In the genomic region with DNA sequence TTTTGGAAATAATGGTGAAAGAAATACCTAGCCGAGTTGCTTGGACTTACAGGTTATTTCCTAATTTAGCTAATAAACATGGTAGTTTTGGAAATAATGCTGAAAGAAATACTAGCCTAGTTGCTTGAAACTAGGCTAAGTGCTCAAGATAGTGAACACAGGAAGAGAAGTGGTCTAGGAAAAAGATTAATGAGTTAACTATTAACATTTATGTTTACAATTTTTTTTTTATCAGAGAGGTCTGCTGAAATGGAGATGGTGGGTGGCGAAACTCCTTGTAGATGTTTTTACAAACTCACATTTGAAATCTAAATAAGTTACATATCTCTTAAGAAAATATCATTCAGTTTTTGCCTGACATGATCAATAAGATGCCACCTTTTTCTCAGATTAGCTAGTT, we compare ENCODE assay signal across 26 cellular contexts. TPM values are rescaled to one million over a fixed set of nuclear protein-coding genes. Genes with fewer than 3 reads are reported as not detected.
DNase-seq lines count a peak whose midpoint lies in the region; ATAC-seq and TF ChIP-seq lines count a peak whose summit lies in the region.
"Had no signal": no experiment of that assay in that cellular context is flagged by ENCODE, and none has a peak within 500 bp of the region (broad histone marks: within the 10 kb centered on the region; RNA-seq: fewer than 3 reads in every experiment).

No MANE protein-coding gene starts in this region.

- no peaks in the 10 kb centered on the region for H3K27me3 ChIP-seq in body of pancreas
- H3K27me3 ChIP-seq in CD4-positive, alpha-beta memory T cell (ENCODE audit: insufficient read depth, low read length): no peaks in the 10 kb centered on the region
- H3K27me3 ChIP-seq: BLaER1 treated with 17β-estradiol and CSF1 and Interleukin-3, amounts not matched to agents 10 nM and 100 nM; sigmoid colon; upper lobe of left lung had no signal

- H3K4me1 Mint-ChIP-seq in natural killer cell (peaks cover 67 to 73% of the 10 kb centered on the region in 2 donors), nephron (peaks cover 37% of the 10 kb centered on the region)
- H3K4me1 Mint-ChIP-seq in natural killer cell treated with Interleukin-12 subunit alpha and Interleukin-12 subunit beta and Interleukin-15 and Interleukin-18, amount 100 ng/mL, for 72 hours (ENCODE audit: low read depth in 2 of 2): peaks cover 40 to 64% of the 10 kb centered on the region in 2 donors
- peaks cover 50 to 71% (median 61%) of the 10 kb centered on the region in 4 donors for H3K4me1 Mint-ChIP-seq in CD4-positive, alpha-beta memory T cell
- H3K4me1 Mint-ChIP-seq in T-helper 2 cell treated with Interferon-gamma antibody and Interleukin-4, amounts not matched to agents 5 μg/mL and 100 μg/mL, for 36 hours (ENCODE audit: low read depth): peaks cover 29% of the 10 kb centered on the region
- H3K4me1 Mint-ChIP-seq: GM23338 had no signal

- no peaks in the 10 kb centered on the region for H3K9me3 Mint-ChIP-seq in natural killer cell
- H3K9me3 Mint-ChIP-seq in natural killer cell treated with Interleukin-12 subunit alpha and Interleukin-12 subunit beta and Interleukin-15 and Interleukin-18, amount 100 ng/mL, for 72 hours: no peaks in the 10 kb centered on the region
- H3K9me3 Mint-ChIP-seq in nephron: no peaks in the 10 kb centered on the region
- no peaks in the 10 kb centered on the region for H3K9me3 Mint-ChIP-seq in CD4-positive, alpha-beta memory T cell
- H3K9me3 Mint-ChIP-seq in T-helper 2 cell treated with Interferon-gamma antibody and Interleukin-4, amounts not matched to agents 5 μg/mL and 100 μg/mL, for 36 hours: no peaks in the 10 kb centered on the region
- H3K9me3 Mint-ChIP-seq: GM23338 had no signal

- TF ChIP-seq POLR2A in body of pancreas (IDR thresholded peaks at IDR 0.05): no peak

- WGBS in body of pancreas, 2 donors: 45 to 47% methylated on average over 2 of the region's 2 CpGs

- peaks cover 68% of the 10 kb centered on the region for H3K4me1 ChIP-seq in body of pancreas
- H3K4me1 ChIP-seq in CD4-positive, alpha-beta memory T cell (ENCODE audit: insufficient read depth, low read length): peaks cover 37% of the 10 kb centered on the region

- no peaks in the 10 kb centered on the region for H3K36me3 Mint-ChIP-seq in natural killer cell
- no peaks in the 10 kb centered on the region for H3K36me3 Mint-ChIP-seq in natural killer cell treated with Interleukin-12 subunit alpha and Interleukin-12 subunit beta and Interleukin-15 and Interleukin-18, amount 100 ng/mL, for 72 hours
- H3K36me3 Mint-ChIP-seq in nephron (ENCODE audit: low read depth): no peaks in the 10 kb centered on the region
- H3K36me3 Mint-ChIP-seq in CD4-positive, alpha-beta memory T cell: peaks cover 11 to 16% of the 10 kb centered on the region in 2 donors
- H3K36me3 Mint-ChIP-seq in T-helper 2 cell treated with Interferon-gamma antibody and Interleukin-4, amounts not matched to agents 5 μg/mL and 100 μg/mL, for 36 hours (ENCODE audit: low read depth): peaks cover 11% of the 10 kb centered on the region

- DNase-seq in natural killer cell: no peak
- no peak for DNase-seq in natural killer cell treated with Interleukin-12 subunit alpha and Interleukin-12 subunit beta and Interleukin-15 and Interleukin-18, amount 100 ng/mL, for 72 hours (ENCODE audit: low spot score)
- DNase-seq in body of pancreas: no peak
- no peak for DNase-seq in CD4-positive, alpha-beta memory T cell
- no peak for DNase-seq in T-helper 2 cell treated with Interferon-gamma antibody and Interleukin-4, amounts not matched to agents 5 μg/mL and 100 μg/mL, for 36 hours (ENCODE audit: low spot score)
- DNase-seq: activated CD4-positive, alpha-beta T cell treated with anti-CD3 and anti-CD28 coated beads, Interleukin-2, amount 50 U/mL, for 4 hours; activated CD4-positive, CD25-positive, alpha-beta regulatory T cell; activated CD8-positive, alpha-beta memory T cell treated with anti-CD3 and anti-CD28 coated beads, Interleukin-2, amount 50 U/mL, for 48 hours; activated gamma-delta T cell treated with Interleukin-2 at 50 U/mL for 16 hours; DMS 273 treated with DMSO at 0.1 percent for 48 hours; effector CD8-positive, alpha-beta T cell; KG1; MM.1S; NCI-H1436; NCI-H510A; PC-9; SHP77; sigmoid colon; upper lobe of left lung had no signal

- H3K36me3 ChIP-seq in body of pancreas (replicated peaks in 1 of 2; ENCODE audit: insufficient read depth in 1 of 2, low read depth in 2 of 2): no peaks in the 10 kb centered on the region
- no peaks in the 10 kb centered on the region for H3K36me3 ChIP-seq in CD4-positive, alpha-beta memory T cell (ENCODE audit: insufficient read depth, low read length)

- H3K9me3 ChIP-seq in body of pancreas: no peaks in the 10 kb centered on the region
- no peaks in the 10 kb centered on the region for H3K9me3 ChIP-seq in CD4-positive, alpha-beta memory T cell (ENCODE audit: control insufficient read depth in 1 of 2, low read length in 2 of 2)
- H3K9me3 ChIP-seq: BLaER1 treated with 17β-estradiol and CSF1 and Interleukin-3, amounts not matched to agents 10 nM and 100 nM; sigmoid colon; upper lobe of left lung had no signal

- no peak overlapping the region for H3K4me3 Mint-ChIP-seq in natural killer cell
- no peak overlapping the region for H3K4me3 Mint-ChIP-seq in natural killer cell treated with Interleukin-12 subunit alpha and Interleukin-12 subunit beta and Interleukin-15 and Interleukin-18, amount 100 ng/mL, for 72 hours
- no peak overlapping the region for H3K4me3 Mint-ChIP-seq in nephron
- no peak overlapping the region for H3K4me3 Mint-ChIP-seq in CD4-positive, alpha-beta memory T cell
- no peak overlapping the region for H3K4me3 Mint-ChIP-seq in T-helper 2 cell treated with Interferon-gamma antibody and Interleukin-4, amounts not matched to agents 5 μg/mL and 100 μg/mL, for 36 hours
- H3K4me3 Mint-ChIP-seq: GM23338 had no signal

- no peak for ATAC-seq in natural killer cell
- no peak for ATAC-seq in natural killer cell treated with Interleukin-12 subunit alpha and Interleukin-12 subunit beta and Interleukin-15 and Interleukin-18, amount 100 ng/mL, for 72 hours
- ATAC-seq in body of pancreas: peak; percentile 56
- no peak for ATAC-seq in HG03025 (IDR thresholded peaks at IDR 0.05; ENCODE audit: low FRiP score, unreplicated experiment)
- no peak for ATAC-seq in GM19455 (IDR thresholded peaks at IDR 0.05; ENCODE audit: unreplicated experiment)
- ATAC-seq: GM23338 had no signal

- H3K27me3 Mint-ChIP-seq in natural killer cell (ENCODE audit: low read depth in 2 of 2) (no peaks in the 10 kb centered on the region), nephron (ENCODE audit: low read depth) (no peaks in the 10 kb centered on the region)
- no peaks in the 10 kb centered on the region for H3K27me3 Mint-ChIP-seq in natural killer cell treated with Interleukin-12 subunit alpha and Interleukin-12 subunit beta and Interleukin-15 and Interleukin-18, amount 100 ng/mL, for 72 hours
- no peaks in the 10 kb centered on the region for H3K27me3 Mint-ChIP-seq in CD4-positive, alpha-beta memory T cell
- H3K27me3 Mint-ChIP-seq in T-helper 2 cell treated with Interferon-gamma antibody and Interleukin-4, amounts not matched to agents 5 μg/mL and 100 μg/mL, for 36 hours (ENCODE audit: low read depth): no peaks in the 10 kb centered on the region

- H3K27ac ChIP-seq in body of pancreas: peak overlapping the region in 2 of 4 donors; percentile 17 to 30
- no peak overlapping the region for H3K27ac ChIP-seq in CD4-positive, alpha-beta memory T cell (ENCODE audit: low read depth, low read length)
- H3K27ac ChIP-seq: BLaER1 treated with 17β-estradiol and CSF1 and Interleukin-3, amounts not matched to agents 10 nM and 100 nM; PC-9; sigmoid colon; upper lobe of left lung had no signal

- H3K4me3 ChIP-seq in body of pancreas: no peak overlapping the region
- no peak overlapping the region for H3K4me3 ChIP-seq in CD4-positive, alpha-beta memory T cell (ENCODE audit: low read length in 2 of 2)
- H3K4me3 ChIP-seq: BLaER1 treated with 17β-estradiol and CSF1 and Interleukin-3, amounts not matched to agents 10 nM and 100 nM; GM23338; PC-9; sigmoid colon; upper lobe of left lung had no signal

- POLR2A ChIA-PET in CD4-positive, alpha-beta memory T cell (lab: Charles Lee; ENCODE audit: partially characterized antibody): interaction anchor here (0.9 to 1.6 kb wide), 2 partner anchors 33 to 39 kb away, joined by 3 to 4 read pairs; no protein-coding TSS in a partner anchor

- intact Hi-C loops in natural killer cell (cut with micrococcal nuclease) (no loop called here), body of pancreas (cut with DNase I) (no loop called here)
- intact Hi-C loops in CD4-positive, alpha-beta memory T cell (cut with micrococcal nuclease): no loop called here

- CTCF ChIA-PET in CD4-positive, alpha-beta memory T cell (lab: Charles Lee; ENCODE audit: partially characterized antibody): interaction anchor here (0.8 kb wide), 1 partner anchor 29 kb away, joined by 3 read pairs; no protein-coding TSS in a partner anchor

- H3K27ac Mint-ChIP-seq in natural killer cell (peak overlapping the region; percentile 45 to 68), nephron (peak overlapping the region in 2 of 3 experiments; percentile 2 to 14)
- H3K27ac Mint-ChIP-seq in natural killer cell treated with Interleukin-12 subunit alpha and Interleukin-12 subunit beta and Interleukin-15 and Interleukin-18, amount 100 ng/mL, for 72 hours: peak overlapping the region in 1 of 2 donors; percentile 7
- H3K27ac Mint-ChIP-seq in CD4-positive, alpha-beta memory T cell: peak overlapping the region in 2 of 7 donors; percentile 3 to 48
- no peak overlapping the region for H3K27ac Mint-ChIP-seq in T-helper 2 cell treated with Interferon-gamma antibody and Interleukin-4, amounts not matched to agents 5 μg/mL and 100 μg/mL, for 36 hours
- H3K27ac Mint-ChIP-seq: GM23338 had no signal

- TF ChIP-seq CTCF in natural killer cell (IDR thresholded peaks at IDR 0.05) (no peak), body of pancreas (IDR thresholded peaks at IDR 0.05) (no peak), nephron (IDR thresholded peaks at IDR 0.05; ENCODE audit: unreplicated experiment in 3 of 3) (no peak)

RNA-seq across cellular contexts. Expression of gene MAPK14, which starts 39.2 kb away (rescaled TPM):
- total RNA-seq in natural killer cell: 100 to 1,000 TPM in 1 of 3 donors, 10 to 100 TPM in 2; 68.0 to 106 (median 84.5) TPM
- total RNA-seq in natural killer cell treated with Interleukin-12 subunit alpha and Interleukin-12 subunit beta and Interleukin-15 and Interleukin-18, amount 100 ng/mL, for 72 hours: 10 to 100 TPM; 68.4 to 71.4 TPM
- 10 to 100 TPM; 30.3 to 33.7 TPM for total RNA-seq in body of pancreas
- 10 to 100 TPM; 58.9 to 64.3 TPM for total RNA-seq in CD4-positive, alpha-beta memory T cell
- 10 to 100 TPM; 38.5 to 48.6 TPM for polyA plus RNA-seq in CD4-positive, alpha-beta memory T cell

RNA-seq across cellular contexts. Expression of gene SLC26A8, which starts 42.4 kb away (rescaled TPM):
- under 1 TPM in 1 of 3 donors, not detected in 2; 0.93 TPM for total RNA-seq in natural killer cell
- total RNA-seq in natural killer cell treated with Interleukin-12 subunit alpha and Interleukin-12 subunit beta and Interleukin-15 and Interleukin-18, amount 100 ng/mL, for 72 hours: under 1 TPM in 1 of 2 donors, not detected in 1; 0.33 TPM
- total RNA-seq in body of pancreas: not detected
- under 1 TPM in 1 of 2 experiments, not detected in 1; 0.09 TPM for total RNA-seq in CD4-positive, alpha-beta memory T cell
- polyA plus RNA-seq in CD4-positive, alpha-beta memory T cell: not detected
- total RNA-seq: PC-9, sigmoid colon had no signal
- polyA plus RNA-seq: AG04450, neural cell had no signal
